30 cellular contexts compared by ENCODE assay signal in genomic region chr2:105099153-105099552, GRCh38.
"Had no signal": no experiment of that assay in that cellular context is flagged by ENCODE, and none has a peak within 500 bp of the region (broad histone marks: within the 10 kb centered on the region; RNA-seq: fewer than 3 reads in every experiment).

No MANE protein-coding gene starts in this region.

- H3K4me1 Mint-ChIP-seq: activated CD8-positive, alpha-beta memory T cell treated with anti-CD3 and anti-CD28 coated beads, Interleukin-2, amount 10 ng/mL, durations not matched to agents 7 days and 5 days; central memory CD8-positive, alpha-beta T cell had no signal

- H3K9me3 Mint-ChIP-seq: activated B cell treated with CpG ODN at 0.5 μM for 24 hours; activated CD4-positive, alpha-beta memory T cell treated with anti-CD3 and anti-CD28 coated beads for 36 hours; activated T-helper 1 cell treated with anti-CD3 and anti-CD28 coated beads, Interleukin-12 subunit alpha, Interleukin-12 subunit beta, Interleukin-2, Interleukin-4 antibody, amounts not matched to agents 30 ng/mL and 10 ng/mL and 1 ng/mL, durations not matched to agents 14 hours and 24 hours and 36 hours; central memory CD8-positive, alpha-beta T cell; dendritic cell treated with granulocyte-macrophage colony-stimulating factor and Interleukin-4, amounts not matched to agents 40 ng/mL and 50 ng/mL, for 4 days; endodermal cell; T-helper 1 cell treated with Interleukin-12 subunit alpha and Interleukin-12 subunit beta and Interleukin-4 antibody, amounts not matched to agents 30 μg/mL and 1 μg/mL, for 36 hours; T-helper 2 cell treated with Interferon-gamma antibody and Interleukin-4, amounts not matched to agents 5 μg/mL and 100 μg/mL, for 36 hours had no signal

- ATAC-seq: activated CD4-positive, CD25-positive, alpha-beta regulatory T cell treated with anti-CD3 and anti-CD28 coated beads, Interleukin-2, amount 50 U/mL, for 24 hours; activated CD8-positive, alpha-beta memory T cell treated with anti-CD3 and anti-CD28 coated beads, Interleukin-2, amount 10 ng/mL, durations not matched to agents 7 days and 5 days; activated CD8-positive, alpha-beta T cell treated with anti-CD3 and anti-CD28 coated beads, Interleukin-2, amount 10 ng/mL, durations not matched to agents 7 days and 5 days; esophagus mucosa had no signal

- DNase-seq: activated B cell treated with CpG ODN at 0.5 μM for 24 hours; activated CD4-positive, alpha-beta memory T cell treated with anti-CD3 and anti-CD28 coated beads for 36 hours; activated CD4-positive, alpha-beta T cell treated with anti-CD3 and anti-CD28 coated beads for 48 hours; activated CD4-positive, alpha-beta T cell treated with anti-CD3 and anti-CD28 coated beads, Interleukin-2, amount 50 U/mL, for 1 hour; activated CD8-positive, alpha-beta memory T cell treated with anti-CD3 and anti-CD28 coated beads, Interleukin-2, amount 10 ng/mL, durations not matched to agents 7 days and 5 days; activated CD8-positive, alpha-beta memory T cell treated with anti-CD3 and anti-CD28 coated beads, Interleukin-2, amount 50 U/mL, for 4 hours; activated CD8-positive, alpha-beta T cell treated with anti-CD3 and anti-CD28 coated beads, Interleukin-2, amount 10 ng/mL, durations not matched to agents 7 days and 5 days; activated gamma-delta T cell; activated naive CD4-positive, alpha-beta T cell treated with anti-CD3 and anti-CD28 coated beads, Interleukin-2, amount 50 U/mL, for 16 hours; activated naive CD4-positive, alpha-beta T cell treated with Interleukin-2 at 50 U/mL for 16 hours; activated T-cell treated with anti-CD3 and anti-CD28 coated beads, Interleukin-2, amount 50 U/mL, for 1 hour; activated T-cell treated with anti-CD3 and anti-CD28 coated beads, Interleukin-2, amount 50 U/mL, for 48 hours; amniotic stem cell; anterior cingulate cortex; brain microvascular endothelial cell; dorsolateral prefrontal cortex; effector memory CD4-positive, alpha-beta T cell; endodermal cell; foreskin fibroblast; T1000; WERI-Rb-1 had no signal

- H3K27me3 Mint-ChIP-seq: activated B cell treated with CpG ODN at 0.5 μM for 24 hours; activated CD4-positive, alpha-beta memory T cell treated with anti-CD3 and anti-CD28 coated beads for 36 hours; activated CD8-positive, alpha-beta memory T cell treated with anti-CD3 and anti-CD28 coated beads, Interleukin-2, amount 10 ng/mL, durations not matched to agents 7 days and 5 days; activated naive CD8-positive, alpha-beta T cell; central memory CD8-positive, alpha-beta T cell; dendritic cell treated with granulocyte-macrophage colony-stimulating factor and Interleukin-4, amounts not matched to agents 40 ng/mL and 50 ng/mL, for 4 days had no signal

- H3K27ac ChIP-seq: brain microvascular endothelial cell, coronary artery, dorsolateral prefrontal cortex, WERI-Rb-1 had no signal

- H3K27ac Mint-ChIP-seq: activated B cell treated with CpG ODN at 0.5 μM for 24 hours; activated CD4-positive, alpha-beta memory T cell treated with anti-CD3 and anti-CD28 coated beads for 36 hours; activated CD8-positive, alpha-beta memory T cell treated with anti-CD3 and anti-CD28 coated beads, Interleukin-2, amount 10 ng/mL, durations not matched to agents 7 days and 5 days; activated CD8-positive, alpha-beta T cell treated with anti-CD3 and anti-CD28 coated beads, Interleukin-2, amount 10 ng/mL, durations not matched to agents 7 days and 5 days; activated naive CD8-positive, alpha-beta T cell; activated T-helper 1 cell treated with anti-CD3 and anti-CD28 coated beads, Interleukin-12 subunit alpha, Interleukin-12 subunit beta, Interleukin-2, Interleukin-4 antibody, amounts not matched to agents 30 ng/mL and 10 ng/mL and 1 ng/mL, durations not matched to agents 14 hours and 24 hours and 36 hours; dendritic cell treated with granulocyte-macrophage colony-stimulating factor and Interleukin-4, amounts not matched to agents 40 ng/mL and 50 ng/mL, for 4 days; endodermal cell; T-helper 1 cell treated with Interleukin-12 subunit alpha and Interleukin-12 subunit beta and Interleukin-4 antibody, amounts not matched to agents 30 μg/mL and 1 μg/mL, for 36 hours; T-helper 2 cell treated with Interferon-gamma antibody and Interleukin-4, amounts not matched to agents 5 μg/mL and 100 μg/mL, for 36 hours had no signal

- H3K4me3 Mint-ChIP-seq: activated B cell treated with CpG ODN at 0.5 μM for 24 hours; activated CD4-positive, alpha-beta memory T cell treated with anti-CD3 and anti-CD28 coated beads for 36 hours; activated CD8-positive, alpha-beta memory T cell treated with anti-CD3 and anti-CD28 coated beads, Interleukin-2, amount 10 ng/mL, durations not matched to agents 7 days and 5 days; activated CD8-positive, alpha-beta T cell treated with anti-CD3 and anti-CD28 coated beads, Interleukin-2, amount 10 ng/mL, durations not matched to agents 7 days and 5 days; activated naive CD8-positive, alpha-beta T cell; activated T-helper 1 cell treated with anti-CD3 and anti-CD28 coated beads, Interleukin-12 subunit alpha, Interleukin-12 subunit beta, Interleukin-2, Interleukin-4 antibody, amounts not matched to agents 30 ng/mL and 10 ng/mL and 1 ng/mL, durations not matched to agents 14 hours and 24 hours and 36 hours; central memory CD8-positive, alpha-beta T cell; dendritic cell treated with granulocyte-macrophage colony-stimulating factor and Interleukin-4, amounts not matched to agents 40 ng/mL and 50 ng/mL, for 4 days; endodermal cell; T-helper 1 cell treated with Interleukin-12 subunit alpha and Interleukin-12 subunit beta and Interleukin-4 antibody, amounts not matched to agents 30 μg/mL and 1 μg/mL, for 36 hours; T-helper 2 cell treated with Interferon-gamma antibody and Interleukin-4, amounts not matched to agents 5 μg/mL and 100 μg/mL, for 36 hours had no signal

- H3K4me3 ChIP-seq: coronary artery, dorsolateral prefrontal cortex had no signal

- H3K27me3 ChIP-seq: brain microvascular endothelial cell, dorsolateral prefrontal cortex had no signal
